11 cellular contexts compared by ENCODE assay signal in the genomic region with DNA sequence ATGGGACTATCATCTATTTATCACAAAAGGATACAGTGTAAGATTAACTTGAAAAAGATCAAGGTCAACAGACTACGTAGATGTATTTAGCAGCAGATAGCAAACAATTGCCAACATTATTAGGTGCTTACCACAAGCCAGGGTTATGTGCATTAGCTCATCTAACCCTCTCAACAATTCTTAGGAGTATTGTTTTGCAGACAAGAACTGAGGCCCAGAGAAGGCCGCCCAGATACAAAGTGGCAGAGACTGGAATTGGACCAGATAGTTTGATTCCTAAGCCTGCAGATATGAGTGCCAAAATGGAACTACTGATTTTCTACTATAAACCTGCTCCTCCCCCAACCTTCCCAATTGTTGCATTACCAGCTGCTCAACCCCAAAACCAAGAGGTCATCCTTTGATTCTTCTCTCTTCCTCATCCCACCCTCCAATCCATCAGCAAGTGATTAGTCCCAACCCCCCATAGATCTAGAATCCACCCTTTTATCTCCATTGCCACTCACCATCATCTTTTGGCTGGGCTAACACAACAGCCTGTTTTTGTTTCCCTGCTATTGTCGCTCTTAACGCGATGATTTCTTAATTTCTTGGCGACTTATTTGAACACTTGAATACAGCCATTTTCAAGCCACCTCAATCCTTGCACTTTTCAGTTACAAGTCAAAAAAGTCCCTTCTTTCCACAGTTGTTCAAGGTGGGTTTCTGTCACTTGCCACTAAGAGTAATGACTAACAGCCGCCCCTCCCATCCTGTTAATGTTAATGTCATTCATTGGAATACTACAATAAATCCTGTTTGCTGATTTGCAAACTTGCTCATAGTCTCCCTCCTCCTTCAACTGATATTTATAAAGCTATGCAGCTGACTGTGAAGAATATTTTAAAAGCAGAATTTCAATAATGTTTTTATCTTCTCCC. TPM values are rescaled to one million over a fixed set of nuclear protein-coding genes. Genes with fewer than 3 reads are reported as not detected.
DNase-seq lines count a peak whose midpoint lies in the region; ATAC-seq and TF ChIP-seq lines count a peak whose summit lies in the region.
"Had no signal": no experiment of that assay in that cellular context is flagged by ENCODE, and none has a peak within 500 bp of the region (broad histone marks: within the 10 kb centered on the region; RNA-seq: fewer than 3 reads in every experiment).

No MANE protein-coding gene starts in this region.

- peaks cover 44% of the 10 kb centered on the region for H3K4me1 ChIP-seq in DND-41 (ENCODE audit: insufficient read depth, low read length)

- no peak for ATAC-seq in DND-41 (ENCODE audit: insufficient read depth, low read depth)

- DNase-seq in DND-41 (no peak), NB4 (ENCODE audit: low read depth) (no peak), dermis blood vessel endothelial cell (peak; percentile 64), pons (ENCODE audit: low spot score) (peak; percentile 67), epidermal melanocyte (ENCODE audit: insufficient read length, low spot score) (no peak), amniotic stem cell (lab: John Stamatoyannopoulos, UW) (no peak), SIG-M5 (lab: John Stamatoyannopoulos, UW) (no peak), G401 (ENCODE audit: low spot score) (no peak)
- DNase-seq: central memory CD4-positive, alpha-beta T cell; stimulated activated CD4-positive, alpha-beta T cell treated with anti-CD3 and anti-CD28 coated beads, Interleukin-1b, Interleukin-23, amount 100 ng/mL, for 48 hours had no signal

- H3K9me3 ChIP-seq in DND-41 (ENCODE audit: insufficient read depth, low read length, severe bottlenecking), result no peaks in the 10 kb centered on the region
- H3K9me3 ChIP-seq: SJSA1 had no signal

- H3K9ac ChIP-seq in DND-41 (ENCODE audit: low read depth, low read length), result no peak overlapping the region

- peak overlapping the region in 1 of 2 experiments; percentile 72; a peak in 1 of 4 replicates for H3K4me3 ChIP-seq in DND-41 (ENCODE audit: low read depth in 1 of 2, low read length in 2 of 2)
- peak overlapping the region; percentile 79 for H3K4me3 ChIP-seq in NB4 (ENCODE audit: low read depth, low read length)

- H4K20me1 ChIP-seq in DND-41 (ENCODE audit: insufficient read depth, low read length), result peaks cover 48% of the 10 kb centered on the region

- peaks cover 76% of the 10 kb centered on the region for H3K79me2 ChIP-seq in DND-41 (ENCODE audit: insufficient read depth, low read length)

- TF ChIP-seq CTCF in DND-41 (IDR thresholded peaks at IDR 0.05; ENCODE audit: borderline replicate concordance, extremely low read depth, low read length, poor library complexity, severe bottlenecking), result no peak
- TF ChIP-seq CTCF in NB4 (IDR thresholded peaks at IDR 0.05; ENCODE audit: low read depth, low read length), result no peak

- no peak overlapping the region for H3K27ac ChIP-seq in DND-41 (ENCODE audit: low read length)

- H3K27me3 ChIP-seq in DND-41 (ENCODE audit: insufficient read depth, low read length, poor library complexity), result no peaks in the 10 kb centered on the region
- H3K27me3 ChIP-seq: SJSA1 had no signal

- in situ Hi-C loops in G401 (cut with HindIII; ENCODE audit: low sequenced_read_pairs), result no loop called here

- peak overlapping the region; percentile 62 for H3K4me2 ChIP-seq in DND-41 (ENCODE audit: insufficient read depth, low read length)

- peaks cover 42% of the 10 kb centered on the region for H3K36me3 ChIP-seq in DND-41 (ENCODE audit: insufficient read depth, low read length)

- TF ChIP-seq POLR2A in NB4 (IDR thresholded peaks at IDR 0.05; ENCODE audit: extremely low read depth, insufficient read length), result no peak

- H2AFZ ChIP-seq in DND-41 (ENCODE audit: low read depth, low read length), result no peak overlapping the region

RNA-seq across cellular contexts. Expression of gene TMEM123, which starts 2.7 kb away (rescaled TPM):
- total RNA-seq in dermis blood vessel endothelial cell, result 195 and 245 TPM in 2 replicates
- 78.0 and 104 TPM in 2 replicates for total RNA-seq in G401 (2014; rRNA removed; shearing (Covaris generic))

Comparison
In these comparisons a context has a peak if more than half of its experiments do, and no peak if none do; other contexts are left out.
1. DNase-seq: peak in dermis blood vessel endothelial cell (single experiment) and pons (single experiment); none in DND-41 (single experiment), NB4 (single experiment), epidermal melanocyte (single experiment), amniotic stem cell (single experiment), SIG-M5 (single experiment) and G401 (single experiment).